Comparison of ENCODE assay signal across 18 cellular contexts in genomic region chr1:114260805-114261488, GRCh38.
DNase-seq lines count a peak whose midpoint lies in the region; ATAC-seq, FAIRE-seq and TF ChIP-seq lines count a peak whose summit lies in the region.
"Had no signal": no experiment of that assay in that cellular context is flagged by ENCODE, and none has a peak within 500 bp of the region (broad histone marks: within the 10 kb centered on the region; RNA-seq: fewer than 3 reads in every experiment).

No MANE protein-coding gene starts in this region.

- peak overlapping the region in 2 of 12 donors; percentile 24 to 27 for H3K27ac ChIP-seq in heart left ventricle
- no peak overlapping the region for H3K27ac ChIP-seq in left ventricle myocardium inferior (replicated peaks)
- peak overlapping the region; percentile 67 to 79 for H3K27ac ChIP-seq in kidney (ENCODE audit: low read depth in 2 of 2, low read length in 2 of 2)
- no peak overlapping the region for H3K27ac ChIP-seq in psoas muscle
- no peak overlapping the region for H3K27ac ChIP-seq in vagina
- H3K27ac ChIP-seq: BLaER1 had no signal

- DNase-seq in heart left ventricle (no peak), left ventricle myocardium inferior (no peak), kidney (no peak), psoas muscle (no peak), GOT3 (lab: John Stamatoyannopoulos, UW) (no peak), vagina (ENCODE audit: extremely low spot score in 2 of 2) (no peak)
- DNase-seq: 8988T; CD4-positive, alpha-beta memory T cell; DMS153; DMS79; GDM1; H9 had no signal

- ATAC-seq in heart left ventricle (peak in 3 of 4 donors; percentile 38 to 45 (median 42)), psoas muscle (peak in 3 of 4 donors; percentile 76 to 81 (median 76))
- no peak for ATAC-seq in activated CD4-positive, CD25-positive, alpha-beta regulatory T cell treated with anti-CD3 and anti-CD28 coated beads, Interleukin-2, amount 50 U/mL, for 24 hours

- no peak for FAIRE-seq in kidney (lab: Jason Lieb, UNC)
- FAIRE-seq: GM12892, GM18507, H1, HTR-8/SVneo had no signal

- no peak overlapping the region for H3K4me3 ChIP-seq in heart left ventricle
- H3K4me3 ChIP-seq in left ventricle myocardium inferior, result no peak overlapping the region
- peak overlapping the region; percentile 47 to 59 for H3K4me3 ChIP-seq in kidney (ENCODE audit: low read length in 2 of 2)
- H3K4me3 ChIP-seq in psoas muscle, result no peak overlapping the region
- H3K4me3 ChIP-seq in vagina, result no peak overlapping the region
- H3K4me3 ChIP-seq: BLaER1 had no signal

- intact Hi-C loops in heart left ventricle (cut with DNase I), result no loop called here
- intact Hi-C loops in left ventricle myocardium inferior (cut with micrococcal nuclease), result no loop called here
- intact Hi-C loops in kidney (cut with DNase I), result no loop called here
- intact Hi-C loops in psoas muscle (cut with DNase I), result no loop called here
- intact Hi-C loops in vagina (cut with DNase I), result no loop called here

- no peak overlapping the region for H3K9ac ChIP-seq in kidney (ENCODE audit: low read length in 2 of 2)
- H3K9ac ChIP-seq: BLaER1 had no signal

- H3K27me3 ChIP-seq in heart left ventricle (peaks cover 0 to 3% (median 0%) of the 10 kb centered on the region in 9 donors), left ventricle myocardium inferior (ENCODE audit: low read depth) (peaks cover 14% of the 10 kb centered on the region), psoas muscle (ENCODE audit: insufficient read depth in 3 of 3, low read length in 2 of 3) (no peaks in the 10 kb centered on the region), vagina (no peaks in the 10 kb centered on the region)
- H3K27me3 ChIP-seq: BLaER1 had no signal

- TF ChIP-seq POLR2A in heart left ventricle (IDR thresholded peaks at IDR 0.05), result no peak
- no peak for TF ChIP-seq POLR2A in vagina (IDR thresholded peaks at IDR 0.05)

- 48 to 63% (median 57%) methylated on average over 6 of the region's 6 CpGs for WGBS in heart left ventricle, 4 donors
- 35 to 46% (median 36%) methylated on average over 6 of the region's 6 CpGs for whole genome bisulfite sequencing in psoas muscle, 3 donors

- H3K36me3 ChIP-seq in heart left ventricle (no peaks in the 10 kb centered on the region), left ventricle myocardium inferior (no peaks in the 10 kb centered on the region), kidney (ENCODE audit: control insufficient read depth in 1 of 2, insufficient read depth in 2 of 2, low read length in 2 of 2) (no peaks in the 10 kb centered on the region), psoas muscle (ENCODE audit: insufficient read depth in 1 of 2, low read depth in 1 of 2) (no peaks in the 10 kb centered on the region), vagina (no peaks in the 10 kb centered on the region)
- H3K36me3 ChIP-seq: BLaER1 had no signal

- H3K9me3 ChIP-seq in heart left ventricle, result peaks cover 0 to under 1% (median 0%) of the 10 kb centered on the region in 12 donors
- H3K9me3 ChIP-seq in left ventricle myocardium inferior (replicated peaks), result no peaks in the 10 kb centered on the region
- H3K9me3 ChIP-seq in kidney (ENCODE audit: control insufficient read depth in 1 of 2, low read length in 2 of 2), result no peaks in the 10 kb centered on the region
- no peaks in the 10 kb centered on the region for H3K9me3 ChIP-seq in psoas muscle
- no peaks in the 10 kb centered on the region for H3K9me3 ChIP-seq in vagina
- H3K9me3 ChIP-seq: BLaER1 had no signal

- H3K4me1 ChIP-seq in heart left ventricle (peaks cover 0 to 23% (median 9%) of the 10 kb centered on the region in 12 donors), left ventricle myocardium inferior (peaks cover 24% of the 10 kb centered on the region), kidney (ENCODE audit: control insufficient read depth in 1 of 2, insufficient read depth in 1 of 2, low read depth in 1 of 2, low read length in 2 of 2) (peaks cover 0 to 15% of the 10 kb centered on the region in 2 donors), psoas muscle (peaks cover 10% of the 10 kb centered on the region), vagina (no peaks in the 10 kb centered on the region)
- H3K4me1 ChIP-seq: BLaER1 had no signal

- no peak for TF ChIP-seq CTCF in heart left ventricle (IDR thresholded peaks at IDR 0.05)
- no peak for TF ChIP-seq CTCF in left ventricle myocardium inferior (IDR thresholded peaks at IDR 0.05; ENCODE audit: borderline replicate concordance)
- TF ChIP-seq CTCF in kidney (IDR thresholded peaks at IDR 0.05; ENCODE audit: borderline replicate concordance, extremely low read depth, insufficient read depth), result no peak
- no peak for TF ChIP-seq CTCF in psoas muscle (IDR thresholded peaks at IDR 0.05)
- TF ChIP-seq CTCF in vagina (IDR thresholded peaks at IDR 0.05), result no peak

Comparison
In these comparisons a context has a peak if more than half of its experiments do, and no peak if none do; other contexts are left out.
1. ATAC-seq: peak in heart left ventricle (3 of 4) and psoas muscle (3 of 4); none in activated CD4-positive, CD25-positive, alpha-beta regulatory T cell treated with anti-CD3 and anti-CD28 coated beads, Interleukin-2, amount 50 U/mL, for 24 hours (0 of 2).
2. H3K27ac ChIP-seq: peak in kidney (2 of 2); none in left ventricle myocardium inferior (single experiment), psoas muscle (single experiment) and vagina (single experiment).
3. H3K4me3 ChIP-seq: peak in kidney (2 of 2); none in heart left ventricle (0 of 12), left ventricle myocardium inferior (single experiment), psoas muscle (single experiment) and vagina (0 of 2).